In genomic region chr6:147005499-147005898, GRCh38 we compare ENCODE assay signal across 1 cellular context.
TF ChIP-seq lines count a peak whose summit lies in the region.

No MANE protein-coding gene starts in this region.

TF ChIP-seq in K562, 482 proteins besides CTCF, POLR2A, EP300 and RAD21 (continued from another document):
- TF ChIP-seq NFIC (IDR thresholded peaks at IDR 0.05), result no peak
- no peak for TF ChIP-seq ZHX1 (conservative IDR thresholded peaks at IDR 0.05; ENCODE audit: low read length)
- TF ChIP-seq ATF6 (CRISPR knock-in tag; IDR thresholded peaks at IDR 0.05), result no peak
- peak; percentile 28 for TF ChIP-seq HDAC3 (IDR thresholded peaks at IDR 0.05; ENCODE audit: borderline replicate concordance, partially characterized antibody)
- no peak for TF ChIP-seq ETV1 (tag; conservative IDR thresholded peaks at IDR 0.05; ENCODE audit: low read depth)
- TF ChIP-seq IRF2 (CRISPR knock-in tag; IDR thresholded peaks at IDR 0.05), result no peak
- 0 out of 2 replicates have a peak, but pooled peaks have one; percentile 19 for TF ChIP-seq ZNF592 (IDR thresholded peaks at IDR 0.05)
- peak in 1 of 2 experiments; percentile 75; a peak in 1 of 3 replicates for TF ChIP-seq CBX3 (IDR thresholded peaks at IDR 0.05; ENCODE audit: borderline replicate concordance in 1 of 2, low read length in 2 of 2)
- peak; percentile 88 for TF ChIP-seq CTCFL (IDR thresholded peaks at IDR 0.05; ENCODE audit: borderline replicate concordance, insufficient read depth, low read depth, low read length, poor library complexity, severe bottlenecking)
- no peak for TF ChIP-seq BRD4 (IDR thresholded peaks at IDR 0.05)
- TF ChIP-seq ATF1 (CRISPR knock-in tag; IDR thresholded peaks at IDR 0.05), result no peak
- TF ChIP-seq ATF1 (tag; IDR thresholded peaks at IDR 0.05), result no peak
- no peak for TF ChIP-seq ZNF766 (CRISPR knock-in tag; conservative IDR thresholded peaks at IDR 0.05)
- TF ChIP-seq PRMT5 (CRISPR knock-in tag; IDR thresholded peaks at IDR 0.05), result no peak
- TF ChIP-seq DIDO1 (tag; IDR thresholded peaks at IDR 0.05; ENCODE audit: low read depth), result no peak
- peak; percentile 50; the same call in 1 of the 2 replicates for TF ChIP-seq L3MBTL2 (IDR thresholded peaks at IDR 0.05)
- TF ChIP-seq CHCHD3 (CRISPR knock-in tag; IDR thresholded peaks at IDR 0.05), result no peak
- TF ChIP-seq ZC3H4 (CRISPR knock-in tag; IDR thresholded peaks at IDR 0.05; ENCODE audit: borderline replicate concordance), result no peak
- TF ChIP-seq NR1H2 (CRISPR knock-in tag; IDR thresholded peaks at IDR 0.05), result no peak
- TF ChIP-seq ZNF324 (CRISPR knock-in tag; IDR thresholded peaks at IDR 0.05), result no peak
- TF ChIP-seq MTA2 (IDR thresholded peaks at IDR 0.05; ENCODE audit: low read depth), result no peak
- peak; percentile 50; the same call in 1 of the 2 replicates for TF ChIP-seq TEAD4 (IDR thresholded peaks at IDR 0.05; ENCODE audit: low read length)
- no peak for TF ChIP-seq TEAD4 (CRISPR knock-in tag; IDR thresholded peaks at IDR 0.05; ENCODE audit: borderline replicate concordance)
- 0 out of 2 replicates have a peak, but pooled peaks have one; percentile 23 for TF ChIP-seq MGA (IDR thresholded peaks at IDR 0.05)
- no peak for TF ChIP-seq KLF6 (CRISPR knock-in tag; IDR thresholded peaks at IDR 0.05; ENCODE audit: borderline replicate concordance)
- no peak for TF ChIP-seq LCOR (CRISPR knock-in tag; IDR thresholded peaks at IDR 0.05)
- no peak for TF ChIP-seq RB1 (IDR thresholded peaks at IDR 0.05; ENCODE audit: low read depth)
- TF ChIP-seq CHAMP1 (IDR thresholded peaks at IDR 0.05), result 0 out of 2 replicates have a peak, but pooled peaks have one; percentile 22
- no peak for TF ChIP-seq RUNX1 (IDR thresholded peaks at IDR 0.05; ENCODE audit: low read depth)
- TF ChIP-seq YBX1 (IDR thresholded peaks at IDR 0.05), result no peak
- no peak for TF ChIP-seq MIER1 (IDR thresholded peaks at IDR 0.05; ENCODE audit: low read depth)
